Comparison of ENCODE assay signal across 16 cellular contexts in the genomic region with DNA sequence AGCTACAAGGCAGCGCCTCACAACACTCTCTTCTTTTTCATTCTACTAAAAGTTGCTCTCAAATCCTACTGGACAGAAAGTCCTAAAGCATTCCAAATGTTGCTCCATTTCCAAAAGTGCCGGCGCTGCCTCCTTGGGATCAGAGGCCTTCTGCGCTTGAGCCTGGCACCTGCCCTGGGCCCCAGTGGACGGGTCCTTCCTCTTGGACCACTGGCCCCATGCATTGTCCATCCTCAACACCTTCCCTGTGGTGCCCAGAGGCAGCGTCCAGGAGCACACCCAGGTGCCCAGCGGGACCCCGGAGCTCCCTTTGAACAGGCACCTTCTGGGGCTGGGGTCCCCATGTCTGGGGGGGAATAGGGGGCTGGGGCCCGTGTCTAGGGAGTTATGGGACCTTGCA.
"Had no signal": no experiment of that assay in that cellular context is flagged by ENCODE, and none has a peak within 500 bp of the region (broad histone marks: within the 10 kb centered on the region; RNA-seq: fewer than 3 reads in every experiment).

No MANE protein-coding gene starts in this region.

- H3K36me3 Mint-ChIP-seq: natural killer cell; stimulated activated naive B cell treated with anti-CD40 and anti-IgM and Interleukin-4, amounts not matched to agents 10 μg/mL and 1 μg/mL and 100 μg/mL, for 72 hours had no signal

- DNase-seq: activated CD4-positive, alpha-beta memory T cell treated with anti-CD3 and anti-CD28 coated beads, Interleukin-2, amount 10 ng/mL, durations not matched to agents 7 days and 5 days; activated CD4-positive, alpha-beta T cell treated with anti-CD3 and anti-CD28 coated beads for 36 hours; activated naive CD4-positive, alpha-beta T cell treated with anti-CD3 and anti-CD28 coated beads, Interleukin-2, amount 50 U/mL, for 16 hours; hippocampal formation; left ventricle myocardium superior; mesenchymal stem cell; occipital lobe; SHP77; stimulated activated CD4-positive, alpha-beta T cell treated with anti-CD3 and anti-CD28 coated beads, Interleukin-2, amount 100 ng/mL, for 48 hours; stimulated activated naive B cell treated with anti-CD40 and anti-IgM and Interleukin-4, amounts not matched to agents 10 μg/mL and 1 μg/mL and 100 μg/mL, for 72 hours; substantia nigra; T-helper 2 cell had no signal

- ATAC-seq: activated CD4-positive, alpha-beta T cell treated with anti-CD3 and anti-CD28 coated beads for 36 hours; activated T-helper 17 cell treated with anti-CD3 and anti-CD28 coated beads, Interleukin-2, amount 50 U/mL, for 72 hours; left ventricle myocardium superior; natural killer cell; stimulated activated naive B cell treated with anti-CD40 and anti-IgM and Interleukin-4, amounts not matched to agents 10 μg/mL and 1 μg/mL and 100 μg/mL, for 72 hours had no signal

- H3K27ac Mint-ChIP-seq: activated CD4-positive, alpha-beta memory T cell treated with anti-CD3 and anti-CD28 coated beads, Interleukin-2, amount 10 ng/mL, durations not matched to agents 7 days and 5 days; activated CD4-positive, alpha-beta T cell treated with anti-CD3 and anti-CD28 coated beads for 36 hours; activated T-helper 17 cell treated with anti-CD3 and anti-CD28 coated beads, Interleukin-2, amount 50 U/mL, for 72 hours; natural killer cell; stimulated activated naive B cell treated with anti-CD40 and anti-IgM and Interleukin-4, amounts not matched to agents 10 μg/mL and 1 μg/mL and 100 μg/mL, for 72 hours had no signal

- H3K36me3 ChIP-seq: esophagus muscularis mucosa, tibial nerve had no signal

- H3K4me1 Mint-ChIP-seq: activated T-helper 17 cell treated with anti-CD3 and anti-CD28 coated beads, Interleukin-2, amount 50 U/mL, for 72 hours had no signal

- H3K27ac ChIP-seq: esophagus muscularis mucosa, tibial nerve had no signal

- H3K9me3 ChIP-seq: esophagus muscularis mucosa, tibial nerve had no signal

- H3K4me3 Mint-ChIP-seq: activated CD4-positive, alpha-beta memory T cell treated with anti-CD3 and anti-CD28 coated beads, Interleukin-2, amount 10 ng/mL, durations not matched to agents 7 days and 5 days; activated CD4-positive, alpha-beta T cell treated with anti-CD3 and anti-CD28 coated beads for 36 hours; activated T-helper 17 cell treated with anti-CD3 and anti-CD28 coated beads, Interleukin-2, amount 50 U/mL, for 72 hours; natural killer cell; stimulated activated naive B cell treated with anti-CD40 and anti-IgM and Interleukin-4, amounts not matched to agents 10 μg/mL and 1 μg/mL and 100 μg/mL, for 72 hours had no signal

- H3K4me3 ChIP-seq: esophagus muscularis mucosa, tibial nerve had no signal
